Comparison of ENCODE assay signal across 19 cellular contexts in genomic region chr14:82565825-82566224, GRCh38.
"Had no signal": no experiment of that assay in that cellular context is flagged by ENCODE, and none has a peak within 500 bp of the region (broad histone marks: within the 10 kb centered on the region; RNA-seq: fewer than 3 reads in every experiment).

No MANE protein-coding gene starts in this region.

- ATAC-seq: esophagus mucosa; gastrocnemius medialis; left ventricle myocardium superior; lower lobe of right lung; naive thymus-derived CD8-positive, alpha-beta T cell; pancreas; sciatic nerve; stimulated activated naive CD8-positive, alpha-beta T cell treated with anti-CD3 and anti-CD28 coated beads, Interleukin-15, amount 100 ng/mL, for 72 hours; upper lobe of right lung had no signal

- DNase-seq: effector CD8-positive, alpha-beta T cell; endodermal cell; foreskin fibroblast; gastrocnemius medialis; left ventricle myocardium superior; lower lobe of right lung; naive thymus-derived CD8-positive, alpha-beta T cell; pancreas; stimulated activated CD4-positive, alpha-beta T cell treated with anti-CD3 and anti-CD28 coated beads, Interleukin-12 subunit alpha, Interleukin-12 subunit beta, amount 100 ng/mL, for 4 hours; stimulated activated CD4-positive, alpha-beta T cell treated with anti-CD3 and anti-CD28 coated beads, Interleukin-1b, Interleukin-23, amount 100 ng/mL, for 48 hours; stimulated activated CD4-positive, alpha-beta T cell treated with anti-CD3 and anti-CD28 coated beads, Interleukin-4, amount 100 ng/mL, for 1 hour; stimulated activated CD8-positive, alpha-beta memory T cell treated with anti-CD3 and anti-CD28 coated beads, Interleukin-4, amount 100 ng/mL, for 48 hours; stimulated activated naive CD4-positive, alpha-beta T cell; stimulated activated naive CD8-positive, alpha-beta T cell treated with anti-CD3 and anti-CD28 coated beads, Interleukin-15, amount 100 ng/mL, for 72 hours; transverse colon; upper lobe of right lung; uterus had no signal
